Comparison of ENCODE assay signal across 8 cellular contexts in the genomic region with DNA sequence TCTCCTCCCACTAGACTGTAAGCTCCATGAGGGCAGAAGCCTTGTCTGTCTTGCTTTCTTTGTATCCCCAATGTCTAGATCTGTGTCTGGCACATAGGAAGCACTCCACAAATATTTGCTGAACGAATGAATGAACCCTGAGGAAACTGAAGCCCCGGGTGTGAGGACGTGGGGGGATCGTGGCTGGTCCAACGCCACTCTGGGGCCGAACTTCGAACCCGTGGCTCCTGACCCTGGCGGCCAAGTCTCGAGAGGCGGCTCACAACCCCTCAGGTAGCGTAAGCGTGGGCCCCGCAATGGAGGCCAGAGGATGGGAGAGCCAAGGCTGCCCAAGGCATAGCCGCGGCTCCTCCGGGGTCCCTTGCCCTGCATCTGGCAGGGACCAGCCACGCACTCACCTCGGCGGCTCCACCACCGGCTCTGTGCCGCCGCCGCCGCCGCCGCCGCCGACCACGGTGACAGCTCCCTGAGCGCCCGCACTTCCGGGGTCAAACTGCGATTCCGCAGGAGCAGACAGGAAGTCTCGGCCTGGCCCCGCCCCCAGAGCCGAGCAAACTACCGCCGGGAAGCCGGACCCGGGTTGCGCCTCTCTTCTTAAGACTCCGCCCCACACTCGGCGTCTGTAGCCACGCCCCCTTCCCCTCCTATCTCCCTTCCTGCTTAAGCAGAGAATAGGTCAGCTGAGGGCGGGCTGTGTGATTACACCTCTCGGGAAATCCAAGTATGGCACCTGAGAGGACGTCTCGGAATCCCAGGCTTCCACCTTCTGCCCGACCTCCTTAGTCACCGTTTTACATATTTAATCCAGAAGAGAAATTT. TPM values are rescaled to one million over a fixed set of nuclear protein-coding genes. Genes with fewer than 3 reads are reported as not detected.
A peak's percentile ranks its signal among the peaks of the same experiment; 100 is the strongest.
DNase-seq lines count a peak whose midpoint lies in the region; ATAC-seq and TF ChIP-seq lines count a peak whose summit lies in the region.

A gene with protein sequence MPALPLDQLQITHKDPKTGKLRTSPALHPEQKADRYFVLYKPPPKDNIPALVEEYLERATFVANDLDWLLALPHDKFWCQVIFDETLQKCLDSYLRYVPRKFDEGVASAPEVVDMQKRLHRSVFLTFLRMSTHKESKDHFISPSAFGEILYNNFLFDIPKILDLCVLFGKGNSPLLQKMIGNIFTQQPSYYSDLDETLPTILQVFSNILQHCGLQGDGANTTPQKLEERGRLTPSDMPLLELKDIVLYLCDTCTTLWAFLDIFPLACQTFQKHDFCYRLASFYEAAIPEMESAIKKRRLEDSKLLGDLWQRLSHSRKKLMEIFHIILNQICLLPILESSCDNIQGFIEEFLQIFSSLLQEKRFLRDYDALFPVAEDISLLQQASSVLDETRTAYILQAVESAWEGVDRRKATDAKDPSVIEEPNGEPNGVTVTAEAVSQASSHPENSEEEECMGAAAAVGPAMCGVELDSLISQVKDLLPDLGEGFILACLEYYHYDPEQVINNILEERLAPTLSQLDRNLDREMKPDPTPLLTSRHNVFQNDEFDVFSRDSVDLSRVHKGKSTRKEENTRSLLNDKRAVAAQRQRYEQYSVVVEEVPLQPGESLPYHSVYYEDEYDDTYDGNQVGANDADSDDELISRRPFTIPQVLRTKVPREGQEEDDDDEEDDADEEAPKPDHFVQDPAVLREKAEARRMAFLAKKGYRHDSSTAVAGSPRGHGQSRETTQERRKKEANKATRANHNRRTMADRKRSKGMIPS (minus strand): TSS at position 495 of the 819 bp plus-strand sequence. CDS start 5,949 bp downstream, outside the sequence.

- in situ Hi-C loops in IMR-90 (cut with MboI; ENCODE audit: low sequenced_read_pairs) = no loop called here

- H3K4me2 ChIP-seq in IMR-90 (ENCODE audit: low read depth, low read length) = peak within 1 kb of the TSS; percentile 99

- H2AFZ ChIP-seq in IMR-90 (replicated peaks; ENCODE audit: low read length, poor library complexity) = peak within 1 kb of the TSS; percentile 96

- H2AK9ac ChIP-seq in IMR-90 (replicated peaks; ENCODE audit: low read depth, low read length, poor library complexity) = peak within 1 kb of the TSS; percentile 86

- H2BK20ac ChIP-seq in IMR-90 (ENCODE audit: low read depth, low read length) = peak within 1 kb of the TSS; percentile 12; the same call in 1 of the 2 replicates

- peak within 1 kb of the TSS; percentile 76 for H2AK5ac ChIP-seq in IMR-90 (ENCODE audit: low read depth, low read length)

- H3K23ac ChIP-seq in IMR-90 (ENCODE audit: low read depth, low read length) = peak within 1 kb of the TSS; percentile 95

- TF ChIP-seq CTCF in IMR-90 (conservative IDR thresholded peaks at IDR 0.05; ENCODE audit: low read depth, low read length) = no peak

- H3K27me3 ChIP-seq in IMR-90 (ENCODE audit: control insufficient read depth, insufficient read depth, low read length) = no peaks in the 10 kb centered on the region

- CTCF ChIA-PET in IMR-90 (lab: Yijun Ruan, JAX) = no interaction called here

- DNase-seq in DMS 273 (lab: John Stamatoyannopoulos, UW; ENCODE audit: unreplicated experiment) (peak; percentile 98), IMR-90 (peak; percentile 92), OCI-M1 (lab: John Stamatoyannopoulos, UW) (peak; percentile 99), activated T-cell treated with anti-CD3 and anti-CD28 coated beads for 4 hours (peak; percentile 99), epidermal melanocyte (ENCODE audit: insufficient read length, low spot score) (peak; percentile 91), middle frontal gyrus (ENCODE audit: extremely low spot score, low spot score) (peak; percentile 93)
- DNase-seq in stimulated activated CD8-positive, alpha-beta memory T cell treated with anti-CD3 and anti-CD28 coated beads, Interleukin-2, amount 100 ng/mL, for 48 hours (ENCODE audit: low read depth in 2 of 2) = peak; percentile 99

- H2BK15ac ChIP-seq in IMR-90 (ENCODE audit: low read depth, low read length) = peak within 1 kb of the TSS; percentile 45; the same call in 2 of the 3 replicates

- ATAC-seq in GM21528 (IDR thresholded peaks at IDR 0.05; ENCODE audit: low FRiP score, unreplicated experiment) (peak; percentile 84), IMR-90 (ENCODE audit: low read depth) (peak; percentile 98)

- H3K18ac ChIP-seq in IMR-90 (ENCODE audit: low read depth, low read length) = peak within 1 kb of the TSS; percentile 17

- H3K4ac ChIP-seq in IMR-90 (ENCODE audit: low read depth, low read length) = peak within 1 kb of the TSS; percentile 85

- BruUV-seq in IMR-90 (replicated peaks; lab: Mats Ljungman, UMichigan) = no TSS peak

- no peak for TF ChIP-seq RAD21 in IMR-90 (IDR thresholded peaks at IDR 0.05; ENCODE audit: low read length)

- peak; percentile 44; the same call in 1 of the 2 replicates for TF ChIP-seq POLR2A in IMR-90 (IDR thresholded peaks at IDR 0.05; ENCODE audit: low read depth, low read length)

- H3K9me3 ChIP-seq in IMR-90 (ENCODE audit: control insufficient read depth, insufficient read depth, low read length) = no peaks in the 10 kb centered on the region

- WGBS in IMR-90 (ENCODE audit: extremely low coverage in 2 of 2, insufficient read length in 1 of 2), 2 experiments = 2% methylated on average over 23 of the region's 53 CpGs; no CpG with 5 or more reads in 1 of the 2 experiments

- H3K56ac ChIP-seq in IMR-90 (ENCODE audit: extremely low read depth, insufficient read depth, low read length) = peak within 1 kb of the TSS; percentile 70

- intact Hi-C loops in IMR-90 (cut with micrococcal nuclease) = loop anchor here (2.0 kb wide), 1 partner anchor 65 kb away; no protein-coding TSS in a partner anchor

- H3K27ac ChIP-seq in IMR-90 (ENCODE audit: insufficient read depth, low read length) = peak within 1 kb of the TSS; percentile 60

- peak within 1 kb of the TSS; percentile 93 for H3K14ac ChIP-seq in IMR-90 (replicated peaks; ENCODE audit: low read depth, low read length)

- H3K9me1 ChIP-seq in IMR-90 (ENCODE audit: insufficient read depth, low read length) = peaks cover 6% of the 10 kb centered on the region

- H4K20me1 ChIP-seq in IMR-90 (ENCODE audit: insufficient read depth, low read length) = no peaks in the 10 kb centered on the region; the same call in 1 of the 2 replicates

- H2BK5ac ChIP-seq in IMR-90 (ENCODE audit: low read depth, low read length, poor library complexity, severe bottlenecking) = peak within 1 kb of the TSS; percentile 66

- peak within 1 kb of the TSS; percentile 71 for H2BK120ac ChIP-seq in IMR-90 (ENCODE audit: low read depth, low read length)

- H3K4me3 ChIP-seq in IMR-90 (ENCODE audit: insufficient read depth, low read depth, low read length) = peak within 1 kb of the TSS; percentile 81

- POLR2A ChIA-PET in IMR-90 (lab: Charles Lee; ENCODE audit: unreplicated experiment) = no interaction called here

- H3K4me1 ChIP-seq in IMR-90 (ENCODE audit: control insufficient read depth, insufficient read depth, low read length) = 0 out of 2 replicates have a peak, but pooled peaks cover 2% of the 10 kb centered on the region

- peak within 1 kb of the TSS; percentile 44 for H4K5ac ChIP-seq in IMR-90 (ENCODE audit: low read depth, low read length)

- H4K8ac ChIP-seq in IMR-90 (ENCODE audit: low read depth in 2 of 2, low read length in 2 of 2) = peak within 1 kb of the TSS; percentile 87 to 97

- dilution Hi-C loops in IMR-90 (cut with HindIII; ENCODE audit: low sequenced_read_pairs, unreplicated experiment) = no loop called here

- H4K91ac ChIP-seq in IMR-90 (ENCODE audit: insufficient read depth, low read depth, low read length) = peak within 1 kb of the TSS; percentile 66

- peaks cover 10% of the 10 kb centered on the region for H3K36me3 ChIP-seq in IMR-90 (ENCODE audit: control insufficient read depth, insufficient read depth, low read length)

- peaks cover 30 to 47% of the 10 kb centered on the region in 2 experiments for H3K79me1 ChIP-seq in IMR-90 (ENCODE audit: low read depth in 1 of 2, low read length in 2 of 2)

- peak within 1 kb of the TSS; percentile 84 for H3K9ac ChIP-seq in IMR-90 (ENCODE audit: low read depth, low read length)

TF ChIP-seq in IMR-90, 13 proteins besides CTCF, POLR2A, EP300 and RAD21:
- TF ChIP-seq NFE2L2 (IDR thresholded peaks at IDR 0.05; ENCODE audit: low read depth, low read length) (no peak), BHLHE40 (IDR thresholded peaks at IDR 0.05; ENCODE audit: low read depth, low read length) (no peak), RCOR1 (IDR thresholded peaks at IDR 0.05; ENCODE audit: insufficient replicate concordance, low read length) (no peak), MXI1 (IDR thresholded peaks at IDR 0.05; ENCODE audit: borderline replicate concordance, low read depth, low read length) (0 out of 2 replicates have a peak, but pooled peaks have one; percentile 34), MAFK (IDR thresholded peaks at IDR 0.05; ENCODE audit: low read depth, low read length) (no peak), MAZ (IDR thresholded peaks at IDR 0.05; ENCODE audit: borderline replicate concordance, low read depth, low read length) (peak; percentile 65; the same call in 1 of the 2 replicates), FOS (IDR thresholded peaks at IDR 0.05; ENCODE audit: low read depth, low read length) (no peak), CEBPB (IDR thresholded peaks at IDR 0.05; ENCODE audit: low read depth, low read length) (no peak)
- TF ChIP-seq, protein P1, sequence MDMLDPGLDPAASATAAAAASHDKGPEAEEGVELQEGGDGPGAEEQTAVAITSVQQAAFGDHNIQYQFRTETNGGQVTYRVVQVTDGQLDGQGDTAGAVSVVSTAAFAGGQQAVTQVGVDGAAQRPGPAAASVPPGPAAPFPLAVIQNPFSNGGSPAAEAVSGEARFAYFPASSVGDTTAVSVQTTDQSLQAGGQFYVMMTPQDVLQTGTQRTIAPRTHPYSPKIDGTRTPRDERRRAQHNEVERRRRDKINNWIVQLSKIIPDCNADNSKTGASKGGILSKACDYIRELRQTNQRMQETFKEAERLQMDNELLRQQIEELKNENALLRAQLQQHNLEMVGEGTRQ (IDR thresholded peaks at IDR 0.05; ENCODE audit: low read depth, low read length) = 0 out of 2 replicates have a peak, but pooled peaks have one; percentile 35

RNA-seq across cellular contexts. Expression of the gene that starts here (rescaled TPM):
- total RNA-seq in IMR-90 (2012; rRNA removed) = 38.6 and 40.0 TPM in 2 replicates
- polyA plus RNA-seq in IMR-90 (2012; rRNA removed) = 62.2 and 69.3 TPM in 2 replicates
- 57.8 and 65.1 TPM in 2 replicates for polyA plus RNA-seq in IMR-90 (2012; cell fraction: cytosol; rRNA removed)
- 111 and 120 TPM in 2 replicates for polyA plus RNA-seq in IMR-90 (2012; cell fraction: nucleus; rRNA removed; ENCODE audit: low replicate concordance)

Comparison
In these comparisons a context has a peak if more than half of its experiments do, and no peak if none do; other contexts are left out.
1. Peak in every context shown above with its lines: DNase-seq, ATAC-seq, H3K4me3 ChIP-seq and H3K27ac ChIP-seq.